8 cellular contexts compared by ENCODE assay signal in genomic region chr16:50265260-50265659, GRCh38. TPM values are rescaled to one million over a fixed set of nuclear protein-coding genes. Genes with fewer than 3 reads are reported as not detected.
DNase-seq lines count a peak whose midpoint lies in the region; ATAC-seq and TF ChIP-seq lines count a peak whose summit lies in the region.

No MANE protein-coding gene starts in this region.

- no peaks in the 10 kb centered on the region; the same call in 1 of the 2 replicates for H3F3A ChIP-seq in Loucy (ENCODE audit: low read depth)

- intact Hi-C loops in right cardiac atrium (cut with DNase I) (no loop called here), left ventricle myocardium superior (cut with micrococcal nuclease) (no loop called here), prostate gland (cut with DNase I) (no loop called here)

- no peaks in the 10 kb centered on the region for H3K4me1 ChIP-seq in right cardiac atrium (ENCODE audit: control insufficient read depth, insufficient read depth, low read length)
- H3K4me1 ChIP-seq in Loucy (ENCODE audit: insufficient read depth, low read length, poor library complexity, severe bottlenecking): peaks cover 53% of the 10 kb centered on the region
- H3K4me1 ChIP-seq in prostate gland (replicated peaks): peaks cover 5% of the 10 kb centered on the region

- TF ChIP-seq CTCF in Loucy (conservative IDR thresholded peaks at IDR 0.05; ENCODE audit: low read length): peak; percentile 76
- no peak for TF ChIP-seq CTCF in prostate gland (IDR thresholded peaks at IDR 0.05)

- 0 out of 2 replicates have a peak overlapping the region, but pooled peaks have one; percentile 16 for H2AFZ ChIP-seq in Loucy (ENCODE audit: low read length)

- no peak for TF ChIP-seq POLR2A in prostate gland (IDR thresholded peaks at IDR 0.05)

- no peak overlapping the region for H3K27ac ChIP-seq in right cardiac atrium (ENCODE audit: low read length)
- H3K27ac ChIP-seq in prostate gland: no peak overlapping the region

- H3K9me2 ChIP-seq in Loucy (replicated peaks; ENCODE audit: low read depth, low read length): no peaks in the 10 kb centered on the region

- H3K9me3 ChIP-seq in right cardiac atrium (ENCODE audit: control insufficient read depth, low read length): no peaks in the 10 kb centered on the region
- no peaks in the 10 kb centered on the region for H3K9me3 ChIP-seq in Loucy (ENCODE audit: insufficient read depth, low read depth, low read length)
- H3K9me3 ChIP-seq in prostate gland: no peaks in the 10 kb centered on the region

- peaks cover 38% of the 10 kb centered on the region for H3K79me2 ChIP-seq in Loucy (ENCODE audit: insufficient read depth, low read length)

- H3K4me2 ChIP-seq in Loucy (ENCODE audit: low read depth, low read length, poor library complexity, severe bottlenecking): peak overlapping the region; percentile 97

- H3K27me3 ChIP-seq in right cardiac atrium (ENCODE audit: control insufficient read depth, insufficient read depth): no peaks in the 10 kb centered on the region
- H3K27me3 ChIP-seq in Loucy (ENCODE audit: insufficient read depth, low read length, poor library complexity, severe bottlenecking): no peaks in the 10 kb centered on the region
- no peaks in the 10 kb centered on the region for H3K27me3 ChIP-seq in prostate gland (replicated peaks; ENCODE audit: insufficient read depth)

- H3K9ac ChIP-seq in Loucy (ENCODE audit: low read depth, low read length, poor library complexity, severe bottlenecking): peak overlapping the region; percentile 98

- 63% methylated on average over 2 of the region's 2 CpGs for WGBS in right cardiac atrium
- 56% methylated on average over 2 of the region's 2 CpGs for WGBS in prostate gland

- DNase-seq in right cardiac atrium: peak in 2 of 3 donors; percentile 50 to 58
- no peak for DNase-seq in left ventricle myocardium superior
- peak; percentile 40 to 55 for DNase-seq in activated CD4-positive, alpha-beta T cell treated with anti-CD3 and anti-CD28 coated beads, Interleukin-2, amount 50 U/mL, for 48 hours
- DNase-seq in kidney glomerular epithelial cell (lab: John Stamatoyannopoulos, UW): peak; percentile 26
- no peak for DNase-seq in NCI-H1048 (lab: John Stamatoyannopoulos, UW)
- DNase-seq in DMS79 (lab: John Stamatoyannopoulos, UW): no peak
- no peak for DNase-seq in prostate gland (ENCODE audit: low spot score)

- H4K20me1 ChIP-seq in Loucy (ENCODE audit: insufficient read depth, low read length, poor library complexity, severe bottlenecking): no peaks in the 10 kb centered on the region

- no peak overlapping the region for H3K4me3 ChIP-seq in right cardiac atrium (ENCODE audit: low read length)
- H3K4me3 ChIP-seq in Loucy (ENCODE audit: low read length, poor library complexity, severe bottlenecking): no peak overlapping the region
- H3K4me3 ChIP-seq in prostate gland: no peak overlapping the region

- H3K36me3 ChIP-seq in Loucy (ENCODE audit: insufficient read depth, low read length): no peaks in the 10 kb centered on the region
- no peaks in the 10 kb centered on the region for H3K36me3 ChIP-seq in prostate gland

- ATAC-seq in right cardiac atrium: no peak
- no peak for ATAC-seq in left ventricle myocardium superior

RNA-seq across cellular contexts. Expression of gene ADCY7, which starts 1.1 kb away (rescaled TPM):
- total RNA-seq in right cardiac atrium (10 to 100 TPM; 11.4 to 21.2 (median 18.2) TPM), left ventricle myocardium superior (8.3 TPM), prostate gland (10 to 100 TPM in 1 of 2 donors, 1 to 10 TPM in 1; 2.0 to 10.9 TPM)
- polyA plus RNA-seq in right cardiac atrium: 4.8 TPM

Comparison
In these comparisons a context has a peak if more than half of its experiments do, and no peak if none do; other contexts are left out.
1. DNase-seq: peak in right cardiac atrium (2 of 3), activated CD4-positive, alpha-beta T cell treated with anti-CD3 and anti-CD28 coated beads, Interleukin-2, amount 50 U/mL, for 48 hours (2 of 2) and kidney glomerular epithelial cell (single experiment); none in left ventricle myocardium superior (single experiment), NCI-H1048 (single experiment), DMS79 (single experiment) and prostate gland (single experiment).